Comparison of ENCODE assay signal across 12 cellular contexts in genomic region chr1:31036749-31037500, GRCh38. TPM values are rescaled to one million over a fixed set of nuclear protein-coding genes. Genes with fewer than 3 reads are reported as not detected.
DNase-seq lines count a peak whose midpoint lies in the region; ATAC-seq, FAIRE-seq and TF ChIP-seq lines count a peak whose summit lies in the region.
"Had no signal": no experiment of that assay in that cellular context is flagged by ENCODE, and none has a peak within 500 bp of the region (broad histone marks: within the 10 kb centered on the region; RNA-seq: fewer than 3 reads in every experiment).

No MANE protein-coding gene starts in this region.

- H3K79me2 ChIP-seq in astrocyte (ENCODE audit: insufficient read depth, low read length) (peaks cover 99% of the 10 kb centered on the region), trophoblast cell (ENCODE audit: control insufficient read depth, insufficient read depth, low read length, poor library complexity) (peaks cover 30% of the 10 kb centered on the region)

- no peak for TF ChIP-seq CTCF in astrocyte (IDR thresholded peaks at IDR 0.05; ENCODE audit: insufficient read depth, low read depth, low read length)

- peak overlapping the region; percentile 67 for H3K4ac ChIP-seq in trophoblast cell (ENCODE audit: low read depth, low read length)

- H3K9me3 ChIP-seq in astrocyte (ENCODE audit: insufficient read depth, low read depth, low read length) (no peaks in the 10 kb centered on the region), trophoblast cell (ENCODE audit: insufficient read depth, low read depth, low read length) (no peaks in the 10 kb centered on the region)
- H3K9me3 ChIP-seq: pancreas had no signal

- no peak overlapping the region for H4K8ac ChIP-seq in trophoblast cell (ENCODE audit: low read depth, low read length)

- peaks cover 98% of the 10 kb centered on the region for H4K20me1 ChIP-seq in astrocyte (ENCODE audit: insufficient read depth, low read length)

- no peak overlapping the region for H3K23ac ChIP-seq in trophoblast cell (ENCODE audit: low read length)

- H3K9ac ChIP-seq in astrocyte (ENCODE audit: low read length) (no peak overlapping the region), trophoblast cell (ENCODE audit: low read length) (no peak overlapping the region)

- no peak overlapping the region for H3K14ac ChIP-seq in trophoblast cell (ENCODE audit: low read length)

- H3K4me3 Mint-ChIP-seq in activated CD8-positive, alpha-beta memory T cell treated with anti-CD3 and anti-CD28 coated beads, Interleukin-2, amount 10 ng/mL, durations not matched to agents 7 days and 5 days: no peak overlapping the region
- peak overlapping the region; percentile 24 for H3K4me3 Mint-ChIP-seq in astrocyte (ENCODE audit: unreplicated experiment)
- H3K4me3 Mint-ChIP-seq: dendritic cell treated with granulocyte-macrophage colony-stimulating factor and Interleukin-4, amounts not matched to agents 40 ng/mL and 50 ng/mL, for 4 days had no signal

- H3K79me1 ChIP-seq in trophoblast cell (ENCODE audit: low read length): no peaks in the 10 kb centered on the region

- H3K27ac ChIP-seq in astrocyte (ENCODE audit: low read depth, low read length) (peak overlapping the region; percentile 43), trophoblast cell (ENCODE audit: low read depth, low read length) (no peak overlapping the region)
- H3K27ac ChIP-seq: pancreas had no signal

- no peaks in the 10 kb centered on the region for H3K36me3 ChIP-seq in astrocyte (ENCODE audit: insufficient read depth, low read length)
- H3K36me3 ChIP-seq in trophoblast cell (ENCODE audit: control insufficient read depth in 1 of 2, insufficient read depth in 2 of 2, low read length in 2 of 2): peaks cover 8 to 10% of the 10 kb centered on the region in 2 experiments
- H3K36me3 ChIP-seq: pancreas had no signal

- H3K27me3 ChIP-seq in astrocyte (ENCODE audit: insufficient read depth, low read length) (no peaks in the 10 kb centered on the region), trophoblast cell (ENCODE audit: insufficient read depth, low read length) (no peaks in the 10 kb centered on the region)
- H3K27me3 ChIP-seq: pancreas had no signal

- peaks cover 34% of the 10 kb centered on the region for H3K36me3 Mint-ChIP-seq in activated CD8-positive, alpha-beta memory T cell treated with anti-CD3 and anti-CD28 coated beads, Interleukin-2, amount 10 ng/mL, durations not matched to agents 7 days and 5 days
- peaks cover 9% of the 10 kb centered on the region for H3K36me3 Mint-ChIP-seq in astrocyte (ENCODE audit: low read depth, unreplicated experiment)

- H2BK12ac ChIP-seq in trophoblast cell (ENCODE audit: low read length): no peak overlapping the region

- H3K4me2 ChIP-seq in astrocyte (ENCODE audit: low read length) (no peak overlapping the region), trophoblast cell (ENCODE audit: low read length) (no peak overlapping the region)

- peaks cover 9% of the 10 kb centered on the region for H3K4me1 ChIP-seq in astrocyte (ENCODE audit: insufficient read depth, low read length)
- H3K4me1 ChIP-seq in trophoblast cell (ENCODE audit: control insufficient read depth in 1 of 2, insufficient read depth in 2 of 2, low read length in 2 of 2): peaks cover 2 to 7% of the 10 kb centered on the region in 2 experiments

- no peak overlapping the region for H2BK5ac ChIP-seq in trophoblast cell (ENCODE audit: low read depth, low read length, poor library complexity)

- H4K12ac ChIP-seq in trophoblast cell (ENCODE audit: low read depth, low read length): no peak overlapping the region

- H3K27me3 Mint-ChIP-seq in activated CD8-positive, alpha-beta memory T cell treated with anti-CD3 and anti-CD28 coated beads, Interleukin-2, amount 10 ng/mL, durations not matched to agents 7 days and 5 days: no peaks in the 10 kb centered on the region
- H3K27me3 Mint-ChIP-seq in astrocyte (ENCODE audit: low read depth, unreplicated experiment): no peaks in the 10 kb centered on the region
- H3K27me3 Mint-ChIP-seq: dendritic cell treated with granulocyte-macrophage colony-stimulating factor and Interleukin-4, amounts not matched to agents 40 ng/mL and 50 ng/mL, for 4 days had no signal

- no peak overlapping the region for H4K91ac ChIP-seq in trophoblast cell (ENCODE audit: low read depth, low read length)

- H3K4me3 ChIP-seq in astrocyte (ENCODE audit: insufficient read depth, low read depth, low read length) (no peak overlapping the region), trophoblast cell (ENCODE audit: low read depth, low read length) (no peak overlapping the region)
- H3K4me3 ChIP-seq: pancreas had no signal

- peak overlapping the region; percentile 48 for H3K27ac Mint-ChIP-seq in activated CD8-positive, alpha-beta memory T cell treated with anti-CD3 and anti-CD28 coated beads, Interleukin-2, amount 10 ng/mL, durations not matched to agents 7 days and 5 days
- H3K27ac Mint-ChIP-seq in astrocyte (ENCODE audit: unreplicated experiment): peak overlapping the region; percentile 35

- no CpG with 5 or more reads among the region's 8 CpGs for WGBS in trophoblast cell (ENCODE audit: extremely low coverage, insufficient coverage, insufficient read length)

- no peak overlapping the region for H2AK5ac ChIP-seq in trophoblast cell (ENCODE audit: low read length)

- no peak overlapping the region for H2BK120ac ChIP-seq in trophoblast cell (ENCODE audit: insufficient read depth, low read length, poor library complexity)

- H3K9me3 Mint-ChIP-seq in activated CD8-positive, alpha-beta memory T cell treated with anti-CD3 and anti-CD28 coated beads, Interleukin-2, amount 10 ng/mL, durations not matched to agents 7 days and 5 days (ENCODE audit: low read depth): no peaks in the 10 kb centered on the region
- no peaks in the 10 kb centered on the region for H3K9me3 Mint-ChIP-seq in astrocyte (ENCODE audit: unreplicated experiment)
- H3K9me3 Mint-ChIP-seq: dendritic cell treated with granulocyte-macrophage colony-stimulating factor and Interleukin-4, amounts not matched to agents 40 ng/mL and 50 ng/mL, for 4 days had no signal

- no peak for DNase-seq in activated CD8-positive, alpha-beta memory T cell treated with anti-CD3 and anti-CD28 coated beads, Interleukin-2, amount 10 ng/mL, durations not matched to agents 7 days and 5 days
- DNase-seq in activated CD8-positive, alpha-beta memory T cell treated with anti-CD3 and anti-CD28 coated beads, Interleukin-2, amount 50 U/mL, for 4 hours: no peak
- peak; percentile 72 for DNase-seq in RPMI7951 (ENCODE audit: low read depth)
- DNase-seq in astrocyte (ENCODE audit: low read depth): peak; percentile 34
- DNase-seq in trophoblast cell: peak in 1 of 2 donors; percentile 48
- no peak for DNase-seq in H4 (ENCODE audit: low spot score)
- no peak for DNase-seq in HT-29 (ENCODE audit: low spot score)
- DNase-seq: activated CD4-positive, alpha-beta T cell treated with anti-CD3 and anti-CD28 coated beads for 48 hours; pancreas had no signal

- H2AFZ ChIP-seq in astrocyte (ENCODE audit: low read depth, low read length) (no peak overlapping the region), trophoblast cell (ENCODE audit: insufficient read depth, low read length, poor library complexity) (no peak overlapping the region)

- peak; percentile 81 for ATAC-seq in activated CD8-positive, alpha-beta memory T cell treated with anti-CD3 and anti-CD28 coated beads, Interleukin-2, amount 10 ng/mL, durations not matched to agents 7 days and 5 days
- ATAC-seq in HG03521 (IDR thresholded peaks at IDR 0.05; ENCODE audit: unreplicated experiment): no peak
- ATAC-seq: pancreas had no signal

- CTCF ChIA-PET in activated CD8-positive, alpha-beta memory T cell treated with anti-CD3 and anti-CD28 coated beads, Interleukin-2, amount 10 ng/mL, durations not matched to agents 7 days and 5 days (lab: Charles Lee): no interaction called here

- FAIRE-seq in astrocyte (lab: Jason Lieb, UNC): no peak
- FAIRE-seq: pancreas, urothelium cell line had no signal

- H3K18ac ChIP-seq in trophoblast cell (ENCODE audit: low read length): no peak overlapping the region

- peaks cover 44% of the 10 kb centered on the region for H3K4me1 Mint-ChIP-seq in activated CD8-positive, alpha-beta memory T cell treated with anti-CD3 and anti-CD28 coated beads, Interleukin-2, amount 10 ng/mL, durations not matched to agents 7 days and 5 days
- H3K4me1 Mint-ChIP-seq in astrocyte (ENCODE audit: low read depth, unreplicated experiment): peaks cover 42% of the 10 kb centered on the region

RNA-seq across cellular contexts. Expression of gene PUM1, which starts 28.6 kb away (rescaled TPM):
- total RNA-seq in activated CD8-positive, alpha-beta memory T cell treated with anti-CD3 and anti-CD28 coated beads, Interleukin-2, amount 10 ng/mL, durations not matched to agents 7 days and 5 days: 100 to 1,000 TPM; 112 to 113 TPM
- total RNA-seq in RPMI7951 (2014; rRNA removed; shearing (Covaris generic)): 37.9 and 47.8 TPM in 2 replicates
- total RNA-seq in astrocyte: 131 and 143 TPM in 2 replicates
- 74.9 and 83.2 TPM in 2 replicates for polyA plus RNA-seq in trophoblast cell (2013)
- 29.6 and 31.7 TPM in 2 replicates for total RNA-seq in H4 (2014; rRNA removed; shearing (Covaris generic))
- 59.0 and 66.6 TPM in 2 replicates for total RNA-seq in HT-29 (2014; rRNA removed; shearing (Covaris generic))

Comparison
In these comparisons a context has a peak if more than half of its experiments do, and no peak if none do; other contexts are left out.
1. DNase-seq: peak in RPMI7951 (single experiment) and astrocyte (single experiment); none in activated CD8-positive, alpha-beta memory T cell treated with anti-CD3 and anti-CD28 coated beads, Interleukin-2, amount 10 ng/mL, durations not matched to agents 7 days and 5 days (single experiment), activated CD8-positive, alpha-beta memory T cell treated with anti-CD3 and anti-CD28 coated beads, Interleukin-2, amount 50 U/mL, for 4 hours (single experiment), H4 (single experiment) and HT-29 (single experiment).